In genomic region chr22:22178566-22178965, GRCh38 we compare ENCODE assay signal across 17 cellular contexts.
DNase-seq lines count a peak whose midpoint lies in the region; ATAC-seq, FAIRE-seq and TF ChIP-seq lines count a peak whose summit lies in the region.
"Had no signal": no experiment of that assay in that cellular context is flagged by ENCODE, and none has a peak within 500 bp of the region (broad histone marks: within the 10 kb centered on the region; RNA-seq: fewer than 3 reads in every experiment).

No MANE protein-coding gene starts in this region.

- H3K23ac ChIP-seq in H1 (ENCODE audit: insufficient read length): no peak overlapping the region

- TF ChIP-seq CTCF in DOHH2 (IDR thresholded peaks at IDR 0.05; ENCODE audit: low read depth, low read length, poor library complexity, severe bottlenecking): no peak
- TF ChIP-seq CTCF in OCI-LY7 (conservative IDR thresholded peaks at IDR 0.05; ENCODE audit: low read length): no peak
- TF ChIP-seq CTCF in H1 (IDR thresholded peaks at IDR 0.05; ENCODE audit: control extremely low read depth in 1 of 3, insufficient read depth in 1 of 3, low read depth in 1 of 3, low read length in 3 of 3): no peak
- TF ChIP-seq CTCF in parathyroid adenoma (IDR thresholded peaks at IDR 0.05): no peak
- TF ChIP-seq CTCF in stomach (IDR thresholded peaks at IDR 0.05): no peak

- no peak overlapping the region for H2BK15ac ChIP-seq in H1 (ENCODE audit: low read length)

- DNase-seq in OCI-LY7 (ENCODE audit: low spot score): peak; percentile 44
- no peak for DNase-seq in H1 (ENCODE audit: low read depth in 1 of 2, low spot score in 2 of 2)
- DNase-seq in caudate nucleus (lab: John Stamatoyannopoulos, UW): no peak
- DNase-seq in stomach: no peak
- DNase-seq in Kasumi-1 (lab: John Stamatoyannopoulos, UW): no peak
- DNase-seq: C1 segment of cervical spinal cord; CD4-positive, alpha-beta T cell; DMS79; EL; GDM1; GM23248; H7; KBM-7 had no signal

- peaks cover 55% of the 10 kb centered on the region for H3K4me1 ChIP-seq in DOHH2 (ENCODE audit: control insufficient read depth, low read length)
- peaks cover 41% of the 10 kb centered on the region for H3K4me1 ChIP-seq in OCI-LY7 (ENCODE audit: insufficient read depth, low read length, poor library complexity, severe bottlenecking)
- no peaks in the 10 kb centered on the region for H3K4me1 ChIP-seq in H1 (replicated peaks in 1 of 4; ENCODE audit: control insufficient read depth in 3 of 4, insufficient read depth in 4 of 4, low read length in 3 of 4)
- peaks cover 58% of the 10 kb centered on the region for H3K4me1 ChIP-seq in parathyroid adenoma
- H3K4me1 ChIP-seq in stomach: no peaks in the 10 kb centered on the region

- H3K4me3 ChIP-seq in DOHH2 (ENCODE audit: low read length): peak overlapping the region; percentile 38
- peak overlapping the region; percentile 23 for H3K4me3 ChIP-seq in OCI-LY7 (ENCODE audit: low read depth, low read length, poor library complexity, severe bottlenecking)
- H3K4me3 ChIP-seq in H1 (ENCODE audit: extremely low read depth in 1 of 4, insufficient read depth in 2 of 4, low read depth in 3 of 4, low read length in 4 of 4): no peak overlapping the region
- no peak overlapping the region for H3K4me3 ChIP-seq in parathyroid adenoma (ENCODE audit: low read depth, low read length)
- H3K4me3 ChIP-seq in stomach: no peak overlapping the region
- H3K4me3 ChIP-seq: GM23248 had no signal

- no peaks in the 10 kb centered on the region for H4K20me1 ChIP-seq in DOHH2 (ENCODE audit: control insufficient read depth, insufficient read depth, low read depth, low read length)
- H4K20me1 ChIP-seq in OCI-LY7 (ENCODE audit: insufficient read depth, low read length): no peaks in the 10 kb centered on the region
- peaks cover 3 to 22% of the 10 kb centered on the region in 2 experiments for H4K20me1 ChIP-seq in H1 (replicated peaks in 1 of 2; ENCODE audit: control insufficient read depth in 1 of 2, insufficient read depth in 2 of 2, low read length in 2 of 2)

- H4K91ac ChIP-seq in H1 (replicated peaks; ENCODE audit: insufficient read length, low read length): no peak overlapping the region

- H3K27me3 ChIP-seq in DOHH2 (ENCODE audit: control insufficient read depth, low read length): no peaks in the 10 kb centered on the region
- H3K27me3 ChIP-seq in H1 (replicated peaks in 1 of 4; ENCODE audit: control insufficient read depth in 3 of 4, extremely low read depth in 1 of 4, insufficient read depth in 3 of 4, low read length in 3 of 4): peaks cover 66 to 86% (median 83%) of the 10 kb centered on the region in 4 experiments
- H3K27me3 ChIP-seq in parathyroid adenoma (ENCODE audit: control insufficient read depth, insufficient read depth, low read length): no peaks in the 10 kb centered on the region
- peaks cover 0 to 56% (median 8%) of the 10 kb centered on the region in 3 donors for H3K27me3 ChIP-seq in stomach

- no peak overlapping the region for H2BK120ac ChIP-seq in H1 (replicated peaks; ENCODE audit: low read depth, low read length)

- 100% methylated on average over 1 of the region's 1 CpG; no CpG with 5 or more reads in 1 of the 2 experiments for WGBS in H1 (ENCODE audit: extremely low coverage in 1 of 2, insufficient coverage in 1 of 2, insufficient read length in 1 of 2, insufficient replicate concordance in 2 of 2, low coverage in 1 of 2, low lambda C conversion rate in 2 of 2, missing lambda C conversion rate in 1 of 2), 2 experiments
- WGBS in stomach, 5 donors: 52 to 89% (median 59%) methylated on average over 1 of the region's 1 CpG

- no peak for ATAC-seq in GM19035 (IDR thresholded peaks at IDR 0.05; ENCODE audit: unreplicated experiment)

- H2BK12ac ChIP-seq in H1 (ENCODE audit: low read depth, low read length): 0 out of 2 replicates have a peak overlapping the region, but pooled peaks have one; percentile 50

- H3K27ac ChIP-seq in DOHH2 (ENCODE audit: low read depth, low read length) (no peak overlapping the region), OCI-LY7 (ENCODE audit: low read depth, low read length, poor library complexity, severe bottlenecking) (no peak overlapping the region), H1 (ENCODE audit: low read depth, low read length) (no peak overlapping the region), parathyroid adenoma (peak overlapping the region; percentile 98), caudate nucleus (ENCODE audit: low read depth, low read length) (no peak overlapping the region), stomach (no peak overlapping the region)
- H3K27ac ChIP-seq: GM23248, HL-60 had no signal

- H2AFZ ChIP-seq in OCI-LY7 (ENCODE audit: low read length) (peak overlapping the region; percentile 40), H1 (ENCODE audit: low read length) (no peak overlapping the region), parathyroid adenoma (peak overlapping the region; percentile 38)
- H2AFZ ChIP-seq: GM23248 had no signal

- BruUV-seq in OCI-LY7 (replicated peaks; lab: Mats Ljungman, UMichigan): no TSS peak

- no peak overlapping the region for H4K8ac ChIP-seq in H1 (ENCODE audit: extremely low read depth, insufficient read depth, low read length)

- H3K14ac ChIP-seq in H1 (ENCODE audit: insufficient read length): no peak overlapping the region

- H3K36me3 ChIP-seq in DOHH2 (ENCODE audit: control insufficient read depth, low read length) (no peaks in the 10 kb centered on the region), OCI-LY7 (ENCODE audit: insufficient read depth, low read length) (no peaks in the 10 kb centered on the region), H1 (ENCODE audit: control insufficient read depth in 2 of 4, insufficient read depth in 4 of 4, low read length in 3 of 4) (no peaks in the 10 kb centered on the region), parathyroid adenoma (ENCODE audit: control insufficient read depth, insufficient read depth, low read length) (no peaks in the 10 kb centered on the region), stomach (no peaks in the 10 kb centered on the region)

- H3K9me2 ChIP-seq in DOHH2 (replicated peaks; ENCODE audit: control insufficient read depth, low read length) (no peaks in the 10 kb centered on the region), OCI-LY7 (ENCODE audit: insufficient read depth, low read length) (no peaks in the 10 kb centered on the region)

- no peak overlapping the region for H3K56ac ChIP-seq in H1 (replicated peaks; ENCODE audit: insufficient read length, low read depth, low read length)

- CTCF ChIA-PET in OCI-LY7 (lab: Charles Lee; ENCODE audit: unreplicated experiment) (interaction anchor here (0.6 kb wide), 1 partner anchor 23 kb away, joined by 3 read pairs; no protein-coding TSS in a partner anchor), H1 (lab: Charles Lee; ENCODE audit: partially characterized antibody) (interaction anchor here (1.6 to 8.7 kb wide), 6 partner anchors 10 to 56 kb away, joined by 5 to 91 read pairs (median 9); no protein-coding TSS in a partner anchor)

- no peaks in the 10 kb centered on the region for H3K9me3 ChIP-seq in DOHH2 (ENCODE audit: control insufficient read depth, insufficient read depth, low read length)
- H3K9me3 ChIP-seq in OCI-LY7 (ENCODE audit: low read length): no peaks in the 10 kb centered on the region
- H3K9me3 ChIP-seq in H1 (ENCODE audit: insufficient read depth in 2 of 2, low read depth in 1 of 2, low read length in 1 of 2): no peaks in the 10 kb centered on the region
- no peaks in the 10 kb centered on the region for H3K9me3 ChIP-seq in parathyroid adenoma (ENCODE audit: control insufficient read depth, low read length)
- H3K9me3 ChIP-seq in stomach: no peaks in the 10 kb centered on the region

- TF ChIP-seq POLR2A in H1 (IDR thresholded peaks at IDR 0.05; ENCODE audit: control extremely low read depth in 1 of 2, low read depth in 2 of 2, low read length in 2 of 2) (no peak), stomach (IDR thresholded peaks at IDR 0.05) (no peak)

- FAIRE-seq in H1 (lab: Jason Lieb, UNC): no peak

- H2AK5ac ChIP-seq in H1 (ENCODE audit: low read depth, low read length): no peak overlapping the region

- no peaks in the 10 kb centered on the region for H3F3A ChIP-seq in DOHH2 (ENCODE audit: control insufficient read depth, insufficient read depth)

- H3K79me2 ChIP-seq in DOHH2 (ENCODE audit: control insufficient read depth, low read length): no peaks in the 10 kb centered on the region
- no peaks in the 10 kb centered on the region for H3K79me2 ChIP-seq in OCI-LY7 (ENCODE audit: insufficient read depth, low read depth, low read length)
- no peaks in the 10 kb centered on the region for H3K79me2 ChIP-seq in H1 (ENCODE audit: control insufficient read depth in 1 of 2, insufficient read depth in 2 of 2, low read length in 2 of 2)
- no peaks in the 10 kb centered on the region for H3K79me2 ChIP-seq in parathyroid adenoma

- intact Hi-C loops in OCI-LY7 (cut with micrococcal nuclease; ENCODE audit: unreplicated experiment): no loop called here
- intact Hi-C loops in stomach (cut with DNase I; ENCODE audit: low total_unique reads): no loop called here

- H3K4ac ChIP-seq in H1 (replicated peaks; ENCODE audit: insufficient read length, low read depth, low read length): no peak overlapping the region

- H3K4me2 ChIP-seq in DOHH2 (ENCODE audit: low read length) (peak overlapping the region; percentile 57), OCI-LY7 (ENCODE audit: low read length) (peak overlapping the region; percentile 50), H1 (ENCODE audit: insufficient read depth in 1 of 2, low read depth in 2 of 2, low read length in 2 of 2) (no peak overlapping the region), parathyroid adenoma (ENCODE audit: low read length) (peak overlapping the region; percentile 31)

- TF ChIP-seq EP300 in H1 (IDR thresholded peaks at IDR 0.05; ENCODE audit: borderline replicate concordance in 1 of 2, low read depth in 2 of 2, low read length in 2 of 2) (no peak), stomach (IDR thresholded peaks at IDR 0.05) (no peak)

- H2BK5ac ChIP-seq in H1 (ENCODE audit: low read depth, low read length): no peak overlapping the region

- H3K9ac ChIP-seq in H1 (replicated peaks in 1 of 4; ENCODE audit: extremely low read depth in 1 of 4, low read depth in 3 of 4, low read length in 3 of 4) (no peak overlapping the region), parathyroid adenoma (peak overlapping the region; percentile 53)
- H3K9ac ChIP-seq: GM23248 had no signal

- no peaks in the 10 kb centered on the region for H3K23me2 ChIP-seq in H1 (ENCODE audit: low read depth, low read length)

- H3K79me1 ChIP-seq in H1 (ENCODE audit: low read depth, low read length): no peaks in the 10 kb centered on the region

- H4K5ac ChIP-seq in H1 (ENCODE audit: insufficient read length, low read depth, low read length): no peak overlapping the region

- no peak overlapping the region for H2BK20ac ChIP-seq in H1 (ENCODE audit: low read length)

- POLR2A ChIA-PET in OCI-LY7 (lab: Charles Lee): interaction anchor here (0.5 to 9.4 kb wide), 3 partner anchors 11 to 571 kb away, joined by 3 to 148 read pairs (median 4); no protein-coding TSS in a partner anchor
- POLR2A ChIA-PET in H1 (lab: Charles Lee; ENCODE audit: partially characterized antibody): no interaction called here

- H3K18ac ChIP-seq in H1 (ENCODE audit: extremely low read depth, low read length): no peak overlapping the region

- no peak for TF ChIP-seq RAD21 in H1 (IDR thresholded peaks at IDR 0.05 in 1 of 2, conservative IDR thresholded peaks at IDR 0.05 in 1 of 2; ENCODE audit: low read depth in 2 of 2, low read length in 2 of 2)

TF ChIP-seq in H1, 55 proteins besides CTCF, POLR2A, EP300 and RAD21 (continues in another document):
- TF ChIP-seq SUZ12 (IDR thresholded peaks at IDR 0.05; ENCODE audit: low read length): 0 out of 2 replicates have a peak, but pooled peaks have one; percentile 22

Comparison
In these comparisons a context has a peak if more than half of its experiments do, and no peak if none do; other contexts are left out.
1. H3K4me2 ChIP-seq: peak in DOHH2 (single experiment), OCI-LY7 (single experiment) and parathyroid adenoma (single experiment); none in H1 (0 of 2).
2. H3K4me3 ChIP-seq: peak in DOHH2 (single experiment) and OCI-LY7 (single experiment); none in H1 (0 of 4), parathyroid adenoma (single experiment) and stomach (0 of 4).